ENCODE assay signal across 1 cellular context in the genomic region with DNA sequence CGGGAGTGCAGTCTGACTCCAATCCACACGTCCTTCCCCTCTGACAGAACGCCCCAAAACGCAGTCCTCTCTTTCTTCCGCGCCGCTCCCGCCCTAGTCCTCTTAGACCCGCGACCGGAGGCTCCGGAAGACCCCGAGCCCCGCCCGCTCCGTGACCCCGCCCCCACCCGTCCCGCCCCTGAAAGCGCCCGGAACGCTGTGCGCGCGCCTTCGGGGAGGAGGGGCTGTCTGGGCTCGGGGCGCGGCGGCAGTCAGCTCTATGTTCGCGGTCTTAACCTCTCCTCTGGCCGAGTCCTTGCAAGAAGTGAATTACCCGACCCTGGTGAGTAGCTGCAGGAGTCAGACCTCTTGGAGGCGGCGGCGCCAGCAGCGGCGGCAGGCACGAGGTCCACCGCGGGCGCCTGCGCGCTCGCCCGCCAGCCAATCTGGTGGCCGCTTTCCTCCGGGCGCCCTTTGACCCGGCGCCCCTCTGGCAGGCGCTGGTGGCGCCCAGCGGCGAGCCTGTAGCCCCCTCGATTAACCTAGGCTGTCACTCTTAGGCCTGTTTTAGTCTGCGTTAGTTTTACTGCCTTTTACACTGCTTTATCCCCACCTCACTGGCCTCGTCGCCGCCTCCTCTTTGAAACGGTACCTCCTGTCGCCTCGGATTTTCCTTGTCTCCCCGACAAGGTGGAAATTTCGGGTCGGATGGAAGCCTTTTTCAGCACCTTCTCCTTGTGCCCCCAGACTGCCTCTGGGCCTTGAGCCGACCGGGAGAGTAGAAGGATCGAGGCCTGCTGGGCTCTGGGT.
TF ChIP-seq lines count a peak whose summit lies in the region.

A gene with protein sequence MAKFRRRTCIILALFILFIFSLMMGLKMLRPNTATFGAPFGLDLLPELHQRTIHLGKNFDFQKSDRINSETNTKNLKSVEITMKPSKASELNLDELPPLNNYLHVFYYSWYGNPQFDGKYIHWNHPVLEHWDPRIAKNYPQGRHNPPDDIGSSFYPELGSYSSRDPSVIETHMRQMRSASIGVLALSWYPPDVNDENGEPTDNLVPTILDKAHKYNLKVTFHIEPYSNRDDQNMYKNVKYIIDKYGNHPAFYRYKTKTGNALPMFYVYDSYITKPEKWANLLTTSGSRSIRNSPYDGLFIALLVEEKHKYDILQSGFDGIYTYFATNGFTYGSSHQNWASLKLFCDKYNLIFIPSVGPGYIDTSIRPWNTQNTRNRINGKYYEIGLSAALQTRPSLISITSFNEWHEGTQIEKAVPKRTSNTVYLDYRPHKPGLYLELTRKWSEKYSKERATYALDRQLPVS (plus strand): TSS at position 219 of the 789 bp plus-strand sequence. CDS start 8,905 bp downstream, outside the sequence.

TF ChIP-seq in HepG2, 621 proteins besides CTCF, POLR2A, EP300 and RAD21 (continued from another document and continues in another):
- 0 out of 2 replicates have a peak, but pooled peaks have one; percentile 10 for TF ChIP-seq ARID3A (IDR thresholded peaks at IDR 0.05; ENCODE audit: low read depth, low read length)
- no peak for TF ChIP-seq ZNF615 (CRISPR knock-in tag; IDR thresholded peaks at IDR 0.05; ENCODE audit: borderline replicate concordance)
- no peak for TF ChIP-seq ZNF737 (CRISPR knock-in tag; IDR thresholded peaks at IDR 0.05; ENCODE audit: borderline replicate concordance)
- no peak for TF ChIP-seq ZNF580 (CRISPR knock-in tag; IDR thresholded peaks at IDR 0.05; ENCODE audit: borderline replicate concordance, low read depth)
- peak; percentile 75 for TF ChIP-seq DMAP1 (CRISPR knock-in tag; IDR thresholded peaks at IDR 0.05)
- TF ChIP-seq MED13 (CRISPR knock-in tag; IDR thresholded peaks at IDR 0.05), result peak; percentile 42; the same call in 1 of the 2 replicates
- TF ChIP-seq, protein P1, sequence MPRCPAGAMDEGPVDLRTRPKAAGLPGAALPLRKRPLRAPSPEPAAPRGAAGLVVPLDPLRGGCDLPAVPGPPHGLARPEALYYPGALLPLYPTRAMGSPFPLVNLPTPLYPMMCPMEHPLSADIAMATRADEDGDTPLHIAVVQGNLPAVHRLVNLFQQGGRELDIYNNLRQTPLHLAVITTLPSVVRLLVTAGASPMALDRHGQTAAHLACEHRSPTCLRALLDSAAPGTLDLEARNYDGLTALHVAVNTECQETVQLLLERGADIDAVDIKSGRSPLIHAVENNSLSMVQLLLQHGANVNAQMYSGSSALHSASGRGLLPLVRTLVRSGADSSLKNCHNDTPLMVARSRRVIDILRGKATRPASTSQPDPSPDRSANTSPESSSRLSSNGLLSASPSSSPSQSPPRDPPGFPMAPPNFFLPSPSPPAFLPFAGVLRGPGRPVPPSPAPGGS (CRISPR knock-in tag; IDR thresholded peaks at IDR 0.05), result peak; percentile 87; the same call in 1 of the 2 replicates
- 0 out of 2 replicates have a peak, but pooled peaks have one; percentile 43 for TF ChIP-seq ZNF317 (CRISPR knock-in tag; IDR thresholded peaks at IDR 0.05)
- no peak for TF ChIP-seq THYN1 (CRISPR knock-in tag; IDR thresholded peaks at IDR 0.05; ENCODE audit: borderline replicate concordance, low read depth)
- peak; percentile 90 for TF ChIP-seq ZFX (CRISPR knock-in tag; IDR thresholded peaks at IDR 0.05; ENCODE audit: low read depth)
- no peak for TF ChIP-seq ZNF367 (CRISPR knock-in tag; IDR thresholded peaks at IDR 0.05; ENCODE audit: borderline replicate concordance)
- no peak for TF ChIP-seq ZFP37 (CRISPR knock-in tag; IDR thresholded peaks at IDR 0.05; ENCODE audit: borderline replicate concordance)
- no peak for TF ChIP-seq SMYD3 (CRISPR knock-in tag; IDR thresholded peaks at IDR 0.05)
- TF ChIP-seq ZNF232 (CRISPR knock-in tag; IDR thresholded peaks at IDR 0.05; ENCODE audit: borderline replicate concordance), result no peak; the same call in 1 of the 2 replicates
- no peak for TF ChIP-seq SAFB2 (CRISPR knock-in tag; IDR thresholded peaks at IDR 0.05; ENCODE audit: borderline replicate concordance, low read depth)
- no peak for TF ChIP-seq SETDB1 (CRISPR knock-in tag; IDR thresholded peaks at IDR 0.05; ENCODE audit: borderline replicate concordance)
- no peak for TF ChIP-seq U2AF2 (IDR thresholded peaks at IDR 0.05; ENCODE audit: low read depth, low read length)
- TF ChIP-seq, protein P2, sequence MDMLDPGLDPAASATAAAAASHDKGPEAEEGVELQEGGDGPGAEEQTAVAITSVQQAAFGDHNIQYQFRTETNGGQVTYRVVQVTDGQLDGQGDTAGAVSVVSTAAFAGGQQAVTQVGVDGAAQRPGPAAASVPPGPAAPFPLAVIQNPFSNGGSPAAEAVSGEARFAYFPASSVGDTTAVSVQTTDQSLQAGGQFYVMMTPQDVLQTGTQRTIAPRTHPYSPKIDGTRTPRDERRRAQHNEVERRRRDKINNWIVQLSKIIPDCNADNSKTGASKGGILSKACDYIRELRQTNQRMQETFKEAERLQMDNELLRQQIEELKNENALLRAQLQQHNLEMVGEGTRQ (IDR thresholded peaks at IDR 0.05; ENCODE audit: low read depth, low read length), result no peak
- TF ChIP-seq, protein P2 (CRISPR knock-in tag; IDR thresholded peaks at IDR 0.05; ENCODE audit: borderline replicate concordance), result no peak
- peak; percentile 50 for TF ChIP-seq ZBTB38 (CRISPR knock-in tag; IDR thresholded peaks at IDR 0.05)
- TF ChIP-seq, protein P3, sequence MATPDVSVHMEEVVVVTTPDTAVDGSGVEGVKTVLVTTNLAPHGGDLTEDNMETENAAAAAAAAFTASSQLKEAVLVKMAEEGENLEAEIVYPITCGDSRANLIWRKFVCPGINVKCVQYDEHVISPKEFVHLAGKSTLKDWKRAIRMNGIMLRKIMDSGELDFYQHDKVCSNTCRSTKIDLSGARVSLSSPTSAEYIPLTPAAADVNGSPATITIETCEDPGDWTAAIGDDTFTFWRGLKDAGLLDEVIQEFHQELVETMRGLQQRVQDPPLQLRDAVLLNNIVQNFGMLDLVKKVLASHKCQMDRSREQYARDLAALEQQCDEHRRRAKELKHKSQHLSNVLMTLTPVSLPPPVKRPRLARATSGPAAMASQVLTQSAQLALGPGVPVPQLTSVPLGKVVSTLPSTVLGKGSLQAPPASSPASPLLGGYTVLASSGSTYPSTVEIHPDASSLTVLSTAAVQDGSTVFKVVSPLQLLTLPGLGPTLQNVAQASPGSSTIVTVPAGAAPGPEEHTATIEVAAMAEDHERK (CRISPR knock-in tag; IDR thresholded peaks at IDR 0.05; ENCODE audit: low read depth), result peak; percentile 26; the same call in 1 of the 2 replicates
- TF ChIP-seq ZNF414 (CRISPR knock-in tag; IDR thresholded peaks at IDR 0.05), result peak; percentile 73; the same call in 1 of the 2 replicates
- no peak for TF ChIP-seq ZNF562 (CRISPR knock-in tag; IDR thresholded peaks at IDR 0.05; ENCODE audit: borderline replicate concordance)
- TF ChIP-seq, protein P4, sequence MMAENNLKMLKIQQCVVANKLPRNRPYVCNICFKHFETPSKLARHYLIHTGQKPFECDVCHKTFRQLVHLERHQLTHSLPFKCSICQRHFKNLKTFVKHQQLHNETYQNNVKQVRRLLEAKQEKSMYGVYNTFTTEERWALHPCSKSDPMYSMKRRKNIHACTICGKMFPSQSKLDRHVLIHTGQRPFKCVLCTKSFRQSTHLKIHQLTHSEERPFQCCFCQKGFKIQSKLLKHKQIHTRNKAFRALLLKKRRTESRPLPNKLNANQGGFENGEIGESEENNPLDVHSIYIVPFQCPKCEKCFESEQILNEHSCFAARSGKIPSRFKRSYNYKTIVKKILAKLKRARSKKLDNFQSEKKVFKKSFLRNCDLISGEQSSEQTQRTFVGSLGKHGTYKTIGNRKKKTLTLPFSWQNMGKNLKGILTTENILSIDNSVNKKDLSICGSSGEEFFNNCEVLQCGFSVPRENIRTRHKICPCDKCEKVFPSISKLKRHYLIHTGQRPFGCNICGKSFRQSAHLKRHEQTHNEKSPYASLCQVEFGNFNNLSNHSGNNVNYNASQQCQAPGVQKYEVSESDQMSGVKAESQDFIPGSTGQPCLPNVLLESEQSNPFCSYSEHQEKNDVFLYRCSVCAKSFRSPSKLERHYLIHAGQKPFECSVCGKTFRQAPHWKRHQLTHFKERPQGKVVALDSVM (CRISPR knock-in tag; IDR thresholded peaks at IDR 0.05), result no peak
- TF ChIP-seq, protein P5, sequence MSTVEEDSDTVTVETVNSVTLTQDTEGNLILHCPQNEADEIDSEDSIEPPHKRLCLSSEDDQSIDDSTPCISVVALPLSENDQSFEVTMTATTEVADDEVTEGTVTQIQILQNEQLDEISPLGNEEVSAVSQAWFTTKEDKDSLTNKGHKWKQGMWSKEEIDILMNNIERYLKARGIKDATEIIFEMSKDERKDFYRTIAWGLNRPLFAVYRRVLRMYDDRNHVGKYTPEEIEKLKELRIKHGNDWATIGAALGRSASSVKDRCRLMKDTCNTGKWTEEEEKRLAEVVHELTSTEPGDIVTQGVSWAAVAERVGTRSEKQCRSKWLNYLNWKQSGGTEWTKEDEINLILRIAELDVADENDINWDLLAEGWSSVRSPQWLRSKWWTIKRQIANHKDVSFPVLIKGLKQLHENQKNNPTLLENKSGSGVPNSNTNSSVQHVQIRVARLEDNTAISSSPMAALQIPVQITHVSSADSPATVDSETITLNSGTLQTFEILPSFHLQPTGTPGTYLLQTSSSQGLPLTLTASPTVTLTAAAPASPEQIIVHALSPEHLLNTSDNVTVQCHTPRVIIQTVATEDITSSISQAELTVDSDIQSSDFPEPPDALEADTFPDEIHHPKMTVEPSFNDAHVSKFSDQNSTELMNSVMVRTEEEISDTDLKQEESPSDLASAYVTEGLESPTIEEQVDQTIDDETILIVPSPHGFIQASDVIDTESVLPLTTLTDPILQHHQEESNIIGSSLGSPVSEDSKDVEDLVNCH (CRISPR knock-in tag; IDR thresholded peaks at IDR 0.05), result no peak
- no peak for TF ChIP-seq FOXA1 (IDR thresholded peaks at IDR 0.05)
- no peak for TF ChIP-seq FOXA1 (CRISPR knock-in tag; IDR thresholded peaks at IDR 0.05)
- TF ChIP-seq, protein P6, sequence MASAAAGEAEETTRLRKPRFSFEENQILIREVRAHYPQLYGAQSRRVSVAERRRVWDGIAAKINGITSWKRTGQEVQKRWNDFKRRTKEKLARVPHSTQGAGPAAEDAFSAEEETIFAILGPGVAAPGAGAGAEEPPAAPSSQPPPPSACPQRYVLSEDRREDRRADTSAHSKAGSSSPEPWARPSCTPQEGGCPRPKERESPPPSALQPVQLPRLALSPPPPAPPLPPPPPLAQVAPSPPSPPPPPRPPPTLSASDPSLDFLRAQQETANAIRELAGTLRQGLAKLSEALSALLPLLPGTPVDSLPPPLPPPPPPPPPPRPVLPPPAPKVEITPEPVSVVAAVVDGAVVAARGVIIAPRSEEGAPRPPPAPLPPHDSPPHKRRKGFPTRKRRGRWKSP (CRISPR knock-in tag; IDR thresholded peaks at IDR 0.05), result no peak
- TF ChIP-seq CREB1 (IDR thresholded peaks at IDR 0.05), result no peak
- TF ChIP-seq CREB1 (CRISPR knock-in tag; IDR thresholded peaks at IDR 0.05), result no peak
- TF ChIP-seq MEIS1 (CRISPR knock-in tag; IDR thresholded peaks at IDR 0.05; ENCODE audit: borderline replicate concordance), result no peak
- no peak for TF ChIP-seq NR1H2 (CRISPR knock-in tag; IDR thresholded peaks at IDR 0.05; ENCODE audit: borderline replicate concordance, low read depth)
- TF ChIP-seq ZNF24 (IDR thresholded peaks at IDR 0.05), result no peak
- TF ChIP-seq ZNF496 (CRISPR knock-in tag; IDR thresholded peaks at IDR 0.05; ENCODE audit: insufficient replicate concordance), result no peak
- TF ChIP-seq, protein P7, sequence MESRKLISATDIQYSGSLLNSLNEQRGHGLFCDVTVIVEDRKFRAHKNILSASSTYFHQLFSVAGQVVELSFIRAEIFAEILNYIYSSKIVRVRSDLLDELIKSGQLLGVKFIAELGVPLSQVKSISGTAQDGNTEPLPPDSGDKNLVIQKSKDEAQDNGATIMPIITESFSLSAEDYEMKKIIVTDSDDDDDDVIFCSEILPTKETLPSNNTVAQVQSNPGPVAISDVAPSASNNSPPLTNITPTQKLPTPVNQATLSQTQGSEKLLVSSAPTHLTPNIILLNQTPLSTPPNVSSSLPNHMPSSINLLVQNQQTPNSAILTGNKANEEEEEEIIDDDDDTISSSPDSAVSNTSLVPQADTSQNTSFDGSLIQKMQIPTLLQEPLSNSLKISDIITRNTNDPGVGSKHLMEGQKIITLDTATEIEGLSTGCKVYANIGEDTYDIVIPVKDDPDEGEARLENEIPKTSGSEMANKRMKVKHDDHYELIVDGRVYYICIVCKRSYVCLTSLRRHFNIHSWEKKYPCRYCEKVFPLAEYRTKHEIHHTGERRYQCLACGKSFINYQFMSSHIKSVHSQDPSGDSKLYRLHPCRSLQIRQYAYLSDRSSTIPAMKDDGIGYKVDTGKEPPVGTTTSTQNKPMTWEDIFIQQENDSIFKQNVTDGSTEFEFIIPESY (CRISPR knock-in tag; IDR thresholded peaks at IDR 0.05), result no peak
- TF ChIP-seq ZNF740 (CRISPR knock-in tag; IDR thresholded peaks at IDR 0.05), result peak; percentile 67; the same call in 1 of the 2 replicates
